Comparison of ENCODE assay signal across 11 cellular contexts in genomic region chr16:83206426-83206825, GRCh38.
"Had no signal": no experiment of that assay in that cellular context is flagged by ENCODE, and none has a peak within 500 bp of the region (broad histone marks: within the 10 kb centered on the region; RNA-seq: fewer than 3 reads in every experiment).

No MANE protein-coding gene starts in this region.

- H3K27ac Mint-ChIP-seq: activated B cell treated with CpG ODN at 0.5 μM for 24 hours; activated naive CD8-positive, alpha-beta T cell; activated T-cell treated with anti-CD3 and anti-CD28 coated beads, Interleukin-2, amount 50 U/mL, for 72 hours; naive thymus-derived CD8-positive, alpha-beta T cell; stimulated activated effector memory CD8-positive, alpha-beta T cell treated with anti-CD3 and anti-CD28 coated beads, Interleukin-12 subunit alpha, Interleukin-12 subunit beta, amount 100 ng/mL, for 72 hours had no signal

- H3K36me3 ChIP-seq: gastroesophageal sphincter had no signal

- H3K4me3 Mint-ChIP-seq: activated B cell treated with CpG ODN at 0.5 μM for 24 hours; activated naive CD8-positive, alpha-beta T cell; activated T-cell treated with anti-CD3 and anti-CD28 coated beads, Interleukin-2, amount 50 U/mL, for 72 hours; naive thymus-derived CD8-positive, alpha-beta T cell; stimulated activated effector memory CD8-positive, alpha-beta T cell treated with anti-CD3 and anti-CD28 coated beads, Interleukin-12 subunit alpha, Interleukin-12 subunit beta, amount 100 ng/mL, for 72 hours had no signal

- H3K27ac ChIP-seq: gastroesophageal sphincter, parathyroid adenoma had no signal

- H3K36me3 Mint-ChIP-seq: activated naive CD8-positive, alpha-beta T cell; naive thymus-derived CD8-positive, alpha-beta T cell; stimulated activated effector memory CD8-positive, alpha-beta T cell treated with anti-CD3 and anti-CD28 coated beads, Interleukin-12 subunit alpha, Interleukin-12 subunit beta, amount 100 ng/mL, for 72 hours had no signal

- H3K4me3 ChIP-seq: gastroesophageal sphincter, lung had no signal

- H3K9me3 Mint-ChIP-seq: activated B cell treated with CpG ODN at 0.5 μM for 24 hours; stimulated activated effector memory CD8-positive, alpha-beta T cell treated with anti-CD3 and anti-CD28 coated beads, Interleukin-12 subunit alpha, Interleukin-12 subunit beta, amount 100 ng/mL, for 72 hours had no signal

- H3K4me1 Mint-ChIP-seq: activated B cell treated with CpG ODN at 0.5 μM for 24 hours; naive thymus-derived CD8-positive, alpha-beta T cell; stimulated activated effector memory CD8-positive, alpha-beta T cell treated with anti-CD3 and anti-CD28 coated beads, Interleukin-12 subunit alpha, Interleukin-12 subunit beta, amount 100 ng/mL, for 72 hours had no signal

- DNase-seq: activated B cell treated with CpG ODN at 0.5 μM for 24 hours; activated CD4-positive, alpha-beta T cell treated with anti-CD3 and anti-CD28 coated beads for 48 hours; activated CD8-positive, alpha-beta memory T cell treated with anti-CD3 and anti-CD28 coated beads, Interleukin-2, amount 50 U/mL, for 48 hours; activated gamma-delta T cell; activated T-cell treated with anti-CD3 and anti-CD28 coated beads, Interleukin-2, amount 50 U/mL, for 72 hours; naive thymus-derived CD8-positive, alpha-beta T cell had no signal

- ATAC-seq: activated T-cell treated with anti-CD3 and anti-CD28 coated beads, Interleukin-2, amount 50 U/mL, for 72 hours; gastroesophageal sphincter; naive thymus-derived CD8-positive, alpha-beta T cell; stimulated activated effector memory CD8-positive, alpha-beta T cell treated with anti-CD3 and anti-CD28 coated beads, Interleukin-12 subunit alpha, Interleukin-12 subunit beta, amount 100 ng/mL, for 72 hours had no signal

- H3K4me1 ChIP-seq: gastroesophageal sphincter, parathyroid adenoma had no signal

- H3K27me3 ChIP-seq: gastroesophageal sphincter had no signal

- H3K27me3 Mint-ChIP-seq: activated B cell treated with CpG ODN at 0.5 μM for 24 hours; activated naive CD8-positive, alpha-beta T cell had no signal
